Comparison of ENCODE assay signal across 24 cellular contexts in genomic region chr3:14130707-14131106, GRCh38. TPM values are rescaled to one million over a fixed set of nuclear protein-coding genes. Genes with fewer than 3 reads are reported as not detected.
DNase-seq lines count a peak whose midpoint lies in the region; ATAC-seq and TF ChIP-seq lines count a peak whose summit lies in the region.
"Had no signal": no experiment of that assay in that cellular context is flagged by ENCODE, and none has a peak within 500 bp of the region (broad histone marks: within the 10 kb centered on the region; RNA-seq: fewer than 3 reads in every experiment).

No MANE protein-coding gene starts in this region.

- no peak for ATAC-seq in activated CD8-positive, alpha-beta memory T cell treated with anti-CD3 and anti-CD28 coated beads, Interleukin-2, amount 10 ng/mL, durations not matched to agents 7 days and 5 days
- ATAC-seq in heart right ventricle (no peak), lower lobe of right lung (no peak)
- ATAC-seq: A549, GM12878 had no signal

- H3K27me3 Mint-ChIP-seq in activated CD8-positive, alpha-beta memory T cell treated with anti-CD3 and anti-CD28 coated beads, Interleukin-2, amount 10 ng/mL, durations not matched to agents 7 days and 5 days, result no peaks in the 10 kb centered on the region
- H3K27me3 Mint-ChIP-seq: CD4-positive, alpha-beta T cell; CD8-positive, alpha-beta memory T cell had no signal

- CTCF ChIA-PET in activated CD8-positive, alpha-beta memory T cell treated with anti-CD3 and anti-CD28 coated beads, Interleukin-2, amount 10 ng/mL, durations not matched to agents 7 days and 5 days (lab: Charles Lee), result no interaction called here

- H3K4me3 ChIP-seq in heart right ventricle, result no peak overlapping the region
- H3K4me3 ChIP-seq in lower lobe of right lung, result no peak overlapping the region
- H3K4me3 ChIP-seq: A549; BLaER1 treated with 17β-estradiol and CSF1 and Interleukin-3, amounts not matched to agents 10 nM and 100 nM; GM12878; GM23248 had no signal

- H3K27ac ChIP-seq in heart right ventricle (no peak overlapping the region), VCaP (peak overlapping the region; percentile 3; the same call in 1 of the 2 replicates), lower lobe of right lung (no peak overlapping the region)
- H3K27ac ChIP-seq: 22Rv1; A549; BLaER1 treated with 17β-estradiol and CSF1 and Interleukin-3, amounts not matched to agents 10 nM and 100 nM; GM23248 had no signal

- no peaks in the 10 kb centered on the region for H3K9me3 ChIP-seq in heart right ventricle
- H3K9me3 ChIP-seq in lower lobe of right lung, result no peaks in the 10 kb centered on the region
- H3K9me3 ChIP-seq: A549, BE2C had no signal

- no peak overlapping the region for H3K4me3 Mint-ChIP-seq in activated CD8-positive, alpha-beta memory T cell treated with anti-CD3 and anti-CD28 coated beads, Interleukin-2, amount 10 ng/mL, durations not matched to agents 7 days and 5 days
- H3K4me3 Mint-ChIP-seq: CD14-positive monocyte; CD4-positive, alpha-beta T cell had no signal

- peak; percentile 46 for DNase-seq in activated CD8-positive, alpha-beta memory T cell treated with anti-CD3 and anti-CD28 coated beads for 24 hours
- DNase-seq in activated CD8-positive, alpha-beta memory T cell treated with anti-CD3 and anti-CD28 coated beads, Interleukin-2, amount 10 ng/mL, durations not matched to agents 7 days and 5 days, result no peak
- DNase-seq in cardiac septum (ENCODE audit: low spot score) (peak; percentile 44), heart right ventricle (no peak), lower lobe of right lung (no peak), RKO (ENCODE audit: low spot score) (no peak)
- DNase-seq: ACHN; AML-193; BE2C; CD4-positive, alpha-beta T cell; CD8-positive, alpha-beta memory T cell; DMS 273 treated with DMSO at 0.1 percent for 48 hours; DMS79; EL; GDM1; GM23248; H7; HCEC 1CT had no signal

- TF ChIP-seq CTCF in heart right ventricle (IDR thresholded peaks at IDR 0.05), result no peak
- no peak for TF ChIP-seq CTCF in VCaP (conservative IDR thresholded peaks at IDR 0.05)
- no peak for TF ChIP-seq CTCF in lower lobe of right lung (IDR thresholded peaks at IDR 0.05)

- no peaks in the 10 kb centered on the region for H3K9me3 Mint-ChIP-seq in activated CD8-positive, alpha-beta memory T cell treated with anti-CD3 and anti-CD28 coated beads, Interleukin-2, amount 10 ng/mL, durations not matched to agents 7 days and 5 days (ENCODE audit: low read depth)
- H3K9me3 Mint-ChIP-seq: CD14-positive monocyte; CD4-positive, alpha-beta T cell; CD8-positive, alpha-beta memory T cell had no signal

- intact Hi-C loops in cardiac septum (cut with DNase I) (no loop called here), heart right ventricle (cut with DNase I) (no loop called here), lower lobe of right lung (cut with DNase I) (no loop called here)

- no peak overlapping the region for H3K27ac Mint-ChIP-seq in activated CD8-positive, alpha-beta memory T cell treated with anti-CD3 and anti-CD28 coated beads, Interleukin-2, amount 10 ng/mL, durations not matched to agents 7 days and 5 days
- H3K27ac Mint-ChIP-seq: CD4-positive, alpha-beta T cell had no signal

- H3K36me3 ChIP-seq in heart right ventricle (peaks cover 9 to 87% (median 61%) of the 10 kb centered on the region in 9 donors), lower lobe of right lung (peaks cover 83% of the 10 kb centered on the region)

- WGBS in heart right ventricle, 2 donors, result 97% methylated on average over 12 of the region's 12 CpGs

- peaks cover 29% of the 10 kb centered on the region for H3K4me1 Mint-ChIP-seq in activated CD8-positive, alpha-beta memory T cell treated with anti-CD3 and anti-CD28 coated beads, Interleukin-2, amount 10 ng/mL, durations not matched to agents 7 days and 5 days

- H3K4me1 ChIP-seq in heart right ventricle, result peaks cover 4 to 23% (median 21%) of the 10 kb centered on the region in 9 donors
- H3K4me1 ChIP-seq in lower lobe of right lung, result peaks cover 29% of the 10 kb centered on the region
- H3K4me1 ChIP-seq: BE2C had no signal

- peaks cover 35% of the 10 kb centered on the region for H3K36me3 Mint-ChIP-seq in activated CD8-positive, alpha-beta memory T cell treated with anti-CD3 and anti-CD28 coated beads, Interleukin-2, amount 10 ng/mL, durations not matched to agents 7 days and 5 days

- H3K27me3 ChIP-seq in heart right ventricle (no peaks in the 10 kb centered on the region), lower lobe of right lung (ENCODE audit: low read depth) (no peaks in the 10 kb centered on the region)
- H3K27me3 ChIP-seq: BE2C; BLaER1 treated with 17β-estradiol and CSF1 and Interleukin-3, amounts not matched to agents 10 nM and 100 nM had no signal

RNA-seq across cellular contexts. Expression of gene TMEM43, which starts 5.9 kb away (rescaled TPM):
- 10 to 100 TPM; 27.6 to 31.8 TPM for total RNA-seq in activated CD8-positive, alpha-beta memory T cell treated with anti-CD3 and anti-CD28 coated beads, Interleukin-2, amount 10 ng/mL, durations not matched to agents 7 days and 5 days
- 62.0 TPM for total RNA-seq in cardiac septum
- 10 to 100 TPM; 23.9 to 47.4 (median 37.2) TPM for total RNA-seq in heart right ventricle
- polyA plus RNA-seq in heart right ventricle, result 10 to 100 TPM; 38.0 to 98.0 TPM
- total RNA-seq in lower lobe of right lung, result 73.7 TPM

RNA-seq across cellular contexts. Expression of gene CHCHD4, which starts 6.0 kb away (rescaled TPM):
- total RNA-seq in activated CD8-positive, alpha-beta memory T cell treated with anti-CD3 and anti-CD28 coated beads, Interleukin-2, amount 10 ng/mL, durations not matched to agents 7 days and 5 days, result 10 to 100 TPM; 15.2 to 19.7 TPM
- total RNA-seq in cardiac septum (23.0 TPM), heart right ventricle (10 to 100 TPM; 18.0 to 37.2 (median 28.0) TPM), lower lobe of right lung (12.6 TPM)
- polyA plus RNA-seq in heart right ventricle, result 10 to 100 TPM; 20.1 to 23.8 TPM

RNA-seq across cellular contexts. Expression of gene XPC, which starts 47.7 kb away (rescaled TPM):
- total RNA-seq in activated CD8-positive, alpha-beta memory T cell treated with anti-CD3 and anti-CD28 coated beads, Interleukin-2, amount 10 ng/mL, durations not matched to agents 7 days and 5 days, result 10 to 100 TPM; 36.0 to 39.5 TPM
- total RNA-seq in cardiac septum (16.7 TPM), heart right ventricle (10 to 100 TPM in 5 of 10 donors, 1 to 10 TPM in 5; 8.5 to 15.8 (median 11.3) TPM), lower lobe of right lung (31.8 TPM)
- polyA plus RNA-seq in heart right ventricle, result 1 to 10 TPM; 7.3 to 9.7 TPM

RNA-seq across cellular contexts. Expression of gene LSM3, which starts 47.9 kb away (rescaled TPM):
- 10 to 100 TPM; 16.5 to 18.9 TPM for total RNA-seq in activated CD8-positive, alpha-beta memory T cell treated with anti-CD3 and anti-CD28 coated beads, Interleukin-2, amount 10 ng/mL, durations not matched to agents 7 days and 5 days
- total RNA-seq in cardiac septum, result 13.2 TPM
- total RNA-seq in heart right ventricle, result 10 to 100 TPM; 12.4 to 18.0 (median 15.2) TPM
- polyA plus RNA-seq in heart right ventricle, result 10 to 100 TPM in 1 of 2 donors, 1 to 10 TPM in 1; 5.6 to 16.1 TPM
- total RNA-seq in lower lobe of right lung, result 9.5 TPM

Comparison
In these comparisons a context has a peak if more than half of its experiments do, and no peak if none do; other contexts are left out.
1. DNase-seq: peak in activated CD8-positive, alpha-beta memory T cell treated with anti-CD3 and anti-CD28 coated beads for 24 hours (single experiment) and cardiac septum (single experiment); none in activated CD8-positive, alpha-beta memory T cell treated with anti-CD3 and anti-CD28 coated beads, Interleukin-2, amount 10 ng/mL, durations not matched to agents 7 days and 5 days (single experiment), heart right ventricle (0 of 2), lower lobe of right lung (single experiment) and RKO (single experiment).